8 cellular contexts compared by ENCODE assay signal in the genomic region with DNA sequence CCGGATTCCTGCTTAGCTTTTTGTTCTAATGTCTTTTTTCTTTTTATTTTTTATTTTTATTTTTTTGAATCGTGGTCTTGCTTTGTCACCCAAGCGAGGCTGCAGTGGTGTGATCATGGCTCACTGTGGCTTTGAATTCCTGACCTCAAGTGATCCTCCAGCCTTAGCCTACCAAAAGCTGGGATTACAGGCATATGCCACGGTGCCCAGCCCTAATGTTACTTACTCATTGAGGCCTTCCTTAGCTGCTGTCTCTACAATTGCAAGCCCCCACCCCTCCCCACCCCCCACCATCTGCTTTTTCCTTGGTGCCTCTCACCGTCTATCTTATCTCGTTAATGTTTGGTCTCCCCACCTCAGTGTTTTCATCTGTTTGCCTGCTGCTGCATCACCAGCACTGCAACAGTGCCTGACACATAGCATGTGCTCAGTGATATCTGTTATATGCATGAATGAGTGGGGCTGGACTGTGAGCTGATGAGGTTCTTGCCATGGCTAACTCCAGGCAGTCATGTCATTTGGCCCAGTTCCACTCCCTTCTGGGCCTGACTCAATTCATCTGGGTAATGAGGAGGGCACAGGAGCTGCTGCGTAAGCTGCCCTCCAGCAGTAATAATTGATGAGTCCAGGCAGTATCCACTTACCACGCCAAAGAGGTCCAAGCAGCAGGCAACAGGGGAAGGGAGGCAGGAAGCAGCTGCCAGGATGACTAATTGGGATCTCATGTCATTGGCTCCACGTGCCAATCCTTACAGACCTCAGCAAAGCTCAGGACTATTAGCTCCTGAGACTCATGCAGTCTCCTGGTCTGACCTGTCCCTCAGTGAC. TPM values are rescaled to one million over a fixed set of nuclear protein-coding genes. Genes with fewer than 3 reads are reported as not detected.
A peak's percentile ranks its signal among the peaks of the same experiment; 100 is the strongest.
DNase-seq lines count a peak whose midpoint lies in the region; ATAC-seq, FAIRE-seq and TF ChIP-seq lines count a peak whose summit lies in the region.

No MANE protein-coding gene starts in this region.

- dilution Hi-C loops in endothelial cell of umbilical vein (cut with MboI; ENCODE audit: extremely low pct_ligation_motif_present, low sequenced_read_pairs), result no loop called here

- POLR2A ChIA-PET in endothelial cell of umbilical vein (lab: Charles Lee), result interaction anchor here (0.6 to 3.0 kb wide), 4 partner anchors 35 to 84 kb away, joined by 4 to 48 read pairs (median 6); a partner anchor contains a TSS

- H3K36me3 ChIP-seq in endothelial cell of umbilical vein (ENCODE audit: control insufficient read depth in 2 of 2, extremely low read depth in 1 of 2, insufficient read depth in 2 of 2, low read length in 2 of 2), result no peaks in the 10 kb centered on the region
- no peaks in the 10 kb centered on the region for H3K36me3 ChIP-seq in prostate gland

- ATAC-seq in activated T-helper 17 cell treated with anti-CD3 and anti-CD28 coated beads, Interleukin-2, amount 50 U/mL, for 72 hours (replicated peaks), result no peak
- ATAC-seq in stimulated activated naive B cell treated with anti-CD40 and anti-IgM and Interleukin-4, amounts not matched to agents 10 μg/mL and 1 μg/mL and 100 μg/mL, for 72 hours (replicated peaks), result no peak

- H3K36me3 Mint-ChIP-seq in activated T-helper 17 cell treated with anti-CD3 and anti-CD28 coated beads, Interleukin-2, amount 50 U/mL, for 72 hours (ENCODE audit: low read depth), result no peaks in the 10 kb centered on the region
- no peaks in the 10 kb centered on the region for H3K36me3 Mint-ChIP-seq in stimulated activated naive B cell treated with anti-CD40 and anti-IgM and Interleukin-4, amounts not matched to agents 10 μg/mL and 1 μg/mL and 100 μg/mL, for 72 hours

- TF ChIP-seq CTCF in endothelial cell of umbilical vein (IDR thresholded peaks at IDR 0.05; ENCODE audit: extremely low read depth in 1 of 2, insufficient read depth in 1 of 2, low read depth in 1 of 2, low read length in 2 of 2), result no peak
- TF ChIP-seq CTCF in prostate gland (IDR thresholded peaks at IDR 0.05), result no peak

- intact Hi-C loops in endothelial cell of umbilical vein (cut with micrococcal nuclease) (loop anchor here (1.0 kb wide), 2 partner anchors 34 to 84 kb away; no protein-coding TSS in a partner anchor), prostate gland (cut with DNase I) (no loop called here)

- no peaks in the 10 kb centered on the region for H3K4me1 Mint-ChIP-seq in activated T-helper 17 cell treated with anti-CD3 and anti-CD28 coated beads, Interleukin-2, amount 50 U/mL, for 72 hours
- H3K4me1 Mint-ChIP-seq in stimulated activated naive B cell treated with anti-CD40 and anti-IgM and Interleukin-4, amounts not matched to agents 10 μg/mL and 1 μg/mL and 100 μg/mL, for 72 hours, result peaks cover 10 to 16% of the 10 kb centered on the region in 2 donors

- H3K27ac ChIP-seq in endothelial cell of umbilical vein (ENCODE audit: insufficient read depth, low read depth, low read length), result peak overlapping the region; percentile 39
- H3K27ac ChIP-seq in prostate gland, result peak overlapping the region in 1 of 2 donors; percentile 18

- no peaks in the 10 kb centered on the region for H3K79me2 ChIP-seq in endothelial cell of umbilical vein (ENCODE audit: control insufficient read depth, insufficient read depth, low read length)

- WGBS in prostate gland, result 70% methylated on average over 9 of the region's 9 CpGs

- no TSS peak for BruUV-seq in endothelial cell of umbilical vein (replicated peaks; lab: Mats Ljungman, UMichigan)

- H3K4me2 ChIP-seq in endothelial cell of umbilical vein (ENCODE audit: insufficient read depth, low read length), result no peak overlapping the region

- H4K20me1 ChIP-seq in endothelial cell of umbilical vein (replicated peaks; ENCODE audit: control insufficient read depth, extremely low read depth, insufficient read depth, low read length), result no peaks in the 10 kb centered on the region

- TF ChIP-seq POLR2A in endothelial cell of umbilical vein (IDR thresholded peaks at IDR 0.05; ENCODE audit: low read depth, low read length) (peak; percentile 32), prostate gland (IDR thresholded peaks at IDR 0.05) (no peak)

- no peaks in the 10 kb centered on the region for H3K9me1 ChIP-seq in endothelial cell of umbilical vein (replicated peaks; ENCODE audit: control insufficient read depth, extremely low read depth, insufficient read depth, low read length)

- H3K4me3 Mint-ChIP-seq in activated T-helper 17 cell treated with anti-CD3 and anti-CD28 coated beads, Interleukin-2, amount 50 U/mL, for 72 hours, result no peak overlapping the region
- no peak overlapping the region for H3K4me3 Mint-ChIP-seq in stimulated activated naive B cell treated with anti-CD40 and anti-IgM and Interleukin-4, amounts not matched to agents 10 μg/mL and 1 μg/mL and 100 μg/mL, for 72 hours

- no peak overlapping the region for H3K27ac Mint-ChIP-seq in activated T-helper 17 cell treated with anti-CD3 and anti-CD28 coated beads, Interleukin-2, amount 50 U/mL, for 72 hours
- no peak overlapping the region for H3K27ac Mint-ChIP-seq in stimulated activated naive B cell treated with anti-CD40 and anti-IgM and Interleukin-4, amounts not matched to agents 10 μg/mL and 1 μg/mL and 100 μg/mL, for 72 hours

- H3K9me3 Mint-ChIP-seq in activated T-helper 17 cell treated with anti-CD3 and anti-CD28 coated beads, Interleukin-2, amount 50 U/mL, for 72 hours, result no peaks in the 10 kb centered on the region
- H3K9me3 Mint-ChIP-seq in stimulated activated naive B cell treated with anti-CD40 and anti-IgM and Interleukin-4, amounts not matched to agents 10 μg/mL and 1 μg/mL and 100 μg/mL, for 72 hours, result no peaks in the 10 kb centered on the region

- H3K4me3 ChIP-seq in endothelial cell of umbilical vein (replicated peaks in 1 of 3; ENCODE audit: insufficient read depth in 1 of 3, low read depth in 1 of 3, low read length in 3 of 3), result no peak overlapping the region
- no peak overlapping the region for H3K4me3 ChIP-seq in prostate gland

- FAIRE-seq in endothelial cell of umbilical vein (lab: Jason Lieb, UNC), result peak; percentile 99

- H3K27me3 ChIP-seq in endothelial cell of umbilical vein (ENCODE audit: control insufficient read depth in 2 of 2, insufficient read depth in 2 of 2, low read length in 2 of 2), result no peaks in the 10 kb centered on the region
- H3K27me3 ChIP-seq in prostate gland (replicated peaks; ENCODE audit: insufficient read depth), result no peaks in the 10 kb centered on the region

- CTCF ChIA-PET in endothelial cell of umbilical vein (lab: Charles Lee), result interaction anchor here (0.8 to 2.4 kb wide), 13 partner anchors 9 to 111 kb away, joined by 3 to 16 read pairs (median 3); a partner anchor contains a TSS

- H3K9ac ChIP-seq in endothelial cell of umbilical vein (replicated peaks; ENCODE audit: extremely low read depth, insufficient read depth, low read length), result no peak overlapping the region

- H3K4me1 ChIP-seq in endothelial cell of umbilical vein (ENCODE audit: control insufficient read depth, extremely low read depth, insufficient read depth, low read length), result peaks cover 42% of the 10 kb centered on the region
- no peaks in the 10 kb centered on the region for H3K4me1 ChIP-seq in prostate gland (replicated peaks)

- DNase-seq in GM03348 (ENCODE audit: low spot score), result peak; percentile 86
- DNase-seq in NCI-H510A (lab: John Stamatoyannopoulos, UW), result peak; percentile 74
- peak; percentile 96 for DNase-seq in endothelial cell of umbilical vein (ENCODE audit: low read depth, low spot score)
- peak; percentile 71 for DNase-seq in prostate gland (ENCODE audit: low spot score)
- DNase-seq in NOMO-1 treated with DMSO at 0.1 percent for 48 hours (lab: John Stamatoyannopoulos, UW; ENCODE audit: unreplicated experiment), result no peak
- no peak for DNase-seq in stimulated activated naive B cell treated with anti-CD40 and anti-IgM and Interleukin-4, amounts not matched to agents 10 μg/mL and 1 μg/mL and 100 μg/mL, for 72 hours
- no peak for DNase-seq in GM19240 (ENCODE audit: insufficient read length, low spot score)

- H3K9me3 ChIP-seq in endothelial cell of umbilical vein (replicated peaks; ENCODE audit: control insufficient read depth, insufficient read depth, low read length) (no peaks in the 10 kb centered on the region), prostate gland (no peaks in the 10 kb centered on the region)

- no peaks in the 10 kb centered on the region for H3K27me3 Mint-ChIP-seq in activated T-helper 17 cell treated with anti-CD3 and anti-CD28 coated beads, Interleukin-2, amount 50 U/mL, for 72 hours
- no peaks in the 10 kb centered on the region for H3K27me3 Mint-ChIP-seq in stimulated activated naive B cell treated with anti-CD40 and anti-IgM and Interleukin-4, amounts not matched to agents 10 μg/mL and 1 μg/mL and 100 μg/mL, for 72 hours

- H2AFZ ChIP-seq in endothelial cell of umbilical vein (ENCODE audit: low read depth, low read length), result no peak overlapping the region

TF ChIP-seq in endothelial cell of umbilical vein, 7 proteins besides CTCF, POLR2A, EP300 and RAD21 (continues in another document):
- TF ChIP-seq FOS (IDR thresholded peaks at IDR 0.05; ENCODE audit: borderline replicate concordance, insufficient read depth, low read length) (peak; percentile 90), JUN (IDR thresholded peaks at IDR 0.05; ENCODE audit: borderline replicate concordance, insufficient read depth, insufficient read length, low read depth) (peak; percentile 96)

RNA-seq across cellular contexts. Expression of a gene that starts 34.3 kb away (rescaled TPM):
- total RNA-seq in endothelial cell of umbilical vein (236 and 257 TPM in 2 replicates), prostate gland (100 to 1,000 TPM; 103 to 134 TPM)
- 151 and 172 TPM in 2 replicates for polyA plus RNA-seq in endothelial cell of umbilical vein
- polyA plus RNA-seq in endothelial cell of umbilical vein (2011; cell fraction: cytosol; rRNA removed), result 116 and 136 TPM in 2 replicates
- 623 and 766 TPM in 2 replicates for polyA plus RNA-seq in endothelial cell of umbilical vein (2011; cell fraction: nucleus; rRNA removed)
- polyA plus RNA-seq in endothelial cell of umbilical vein (2012), result 223 and 272 TPM in 2 replicates
- polyA minus RNA-seq in endothelial cell of umbilical vein, result 335 and 379 TPM in 2 replicates
- polyA minus RNA-seq in endothelial cell of umbilical vein (2011; cell fraction: cytosol; rRNA and poly(A)+ RNA removed), result 333 TPM
- 297 and 352 TPM in 2 replicates for polyA minus RNA-seq in endothelial cell of umbilical vein (2011; cell fraction: nucleus; rRNA and poly(A)+ RNA removed)
- 100 to 1,000 TPM; 214 to 308 TPM for total RNA-seq in activated T-helper 17 cell treated with anti-CD3 and anti-CD28 coated beads, Interleukin-2, amount 50 U/mL, for 72 hours

RNA-seq across cellular contexts. Expression of a gene that starts 56.6 kb away (rescaled TPM):
- total RNA-seq in endothelial cell of umbilical vein (44.5 and 48.0 TPM in 2 replicates), prostate gland (10 to 100 TPM; 17.8 to 52.7 TPM)
- polyA plus RNA-seq in endothelial cell of umbilical vein, result 58.9 and 62.7 TPM in 2 replicates
- 44.7 and 47.0 TPM in 2 replicates for polyA plus RNA-seq in endothelial cell of umbilical vein (2011; cell fraction: cytosol; rRNA removed)
- polyA plus RNA-seq in endothelial cell of umbilical vein (2011; cell fraction: nucleus; rRNA removed), result 48.2 and 60.0 TPM in 2 replicates
- polyA plus RNA-seq in endothelial cell of umbilical vein (2012), result 44.4 and 45.2 TPM in 2 replicates
- 112 and 122 TPM in 2 replicates for polyA minus RNA-seq in endothelial cell of umbilical vein
- 15.7 TPM for polyA minus RNA-seq in endothelial cell of umbilical vein (2011; cell fraction: cytosol; rRNA and poly(A)+ RNA removed)
- 33.9 and 40.7 TPM in 2 replicates for polyA minus RNA-seq in endothelial cell of umbilical vein (2011; cell fraction: nucleus; rRNA and poly(A)+ RNA removed)
- 10 to 100 TPM; 21.3 to 21.7 TPM for total RNA-seq in activated T-helper 17 cell treated with anti-CD3 and anti-CD28 coated beads, Interleukin-2, amount 50 U/mL, for 72 hours

Comparison
In these comparisons a context has a peak if more than half of its experiments do, and no peak if none do; other contexts are left out.
1. DNase-seq: peak in GM03348 (single experiment), NCI-H510A (single experiment), endothelial cell of umbilical vein (single experiment) and prostate gland (single experiment); none in NOMO-1 treated with DMSO at 0.1 percent for 48 hours (single experiment), stimulated activated naive B cell treated with anti-CD40 and anti-IgM and Interleukin-4, amounts not matched to agents 10 μg/mL and 1 μg/mL and 100 μg/mL, for 72 hours (single experiment) and GM19240 (single experiment).